ENCODE assay signal across 24 cellular contexts in genomic region chr17:44602390-44602789, GRCh38. TPM values are rescaled to one million over a fixed set of nuclear protein-coding genes. Genes with fewer than 3 reads are reported as not detected.
DNase-seq lines count a peak whose midpoint lies in the region; ATAC-seq lines count a peak whose summit lies in the region.
"Had no signal": no experiment of that assay in that cellular context is flagged by ENCODE, and none has a peak within 500 bp of the region (broad histone marks: within the 10 kb centered on the region; RNA-seq: fewer than 3 reads in every experiment).

No MANE protein-coding gene starts in this region.

- H3K27me3 ChIP-seq in BLaER1: no peaks in the 10 kb centered on the region
- H3K27me3 ChIP-seq: thyroid gland had no signal

- POLR2A ChIA-PET in activated CD4-positive, alpha-beta T cell treated with anti-CD3 and anti-CD28 coated beads for 36 hours (lab: Charles Lee): no interaction called here

- H4K20me1 ChIP-seq in BLaER1: no peaks in the 10 kb centered on the region

- H3K4me1 Mint-ChIP-seq in activated CD4-positive, alpha-beta T cell treated with anti-CD3 and anti-CD28 coated beads for 36 hours: no peaks in the 10 kb centered on the region
- H3K4me1 Mint-ChIP-seq: activated CD4-positive, alpha-beta memory T cell treated with anti-CD3 and anti-CD28 coated beads, Interleukin-2, amount 10 ng/mL, durations not matched to agents 7 days and 5 days had no signal

- peak overlapping the region; percentile 72 for H3K9ac ChIP-seq in BLaER1
- H3K9ac ChIP-seq: GM23248 had no signal

- peaks cover 95% of the 10 kb centered on the region for H3K4me1 ChIP-seq in BLaER1
- H3K4me1 ChIP-seq: spleen, thyroid gland had no signal

- no peaks in the 10 kb centered on the region for H3K36me3 ChIP-seq in BLaER1
- H3K36me3 ChIP-seq: spleen, thyroid gland had no signal

- no peak overlapping the region for H3K4me3 Mint-ChIP-seq in activated CD4-positive, alpha-beta T cell treated with anti-CD3 and anti-CD28 coated beads for 36 hours
- H3K4me3 Mint-ChIP-seq: activated CD4-positive, alpha-beta memory T cell treated with anti-CD3 and anti-CD28 coated beads, Interleukin-2, amount 10 ng/mL, durations not matched to agents 7 days and 5 days had no signal

- H3K36me3 Mint-ChIP-seq in activated CD4-positive, alpha-beta T cell treated with anti-CD3 and anti-CD28 coated beads for 36 hours (ENCODE audit: low read depth): no peaks in the 10 kb centered on the region

- H3K9me3 ChIP-seq in BLaER1: peaks cover 7% of the 10 kb centered on the region
- H3K9me3 ChIP-seq: spleen, thyroid gland had no signal

- intact Hi-C loops in activated CD4-positive, alpha-beta T cell treated with anti-CD3 and anti-CD28 coated beads for 36 hours (cut with DNase I, micrococcal nuclease): no loop called here

- peak overlapping the region; percentile 85 for H3K27ac ChIP-seq in BLaER1
- H3K27ac ChIP-seq: GM23248, spleen, thyroid gland had no signal

- peak overlapping the region; percentile 85 for H3K4me2 ChIP-seq in BLaER1

- H3K27me3 Mint-ChIP-seq in activated CD4-positive, alpha-beta T cell treated with anti-CD3 and anti-CD28 coated beads for 36 hours: peaks cover 9% of the 10 kb centered on the region

- peak; percentile 14 for DNase-seq in NCI-H1092 treated with DMSO at 0.1 percent for 48 hours (lab: John Stamatoyannopoulos, UW)
- no peak for DNase-seq in NCI-H1092 (lab: John Stamatoyannopoulos, UW)
- peak; percentile 29 for DNase-seq in NCI-H146 treated with DMSO at 0.1 percent for 48 hours (lab: John Stamatoyannopoulos, UW; ENCODE audit: unreplicated experiment)
- peak; percentile 55 for DNase-seq in myocyte (ENCODE audit: low read depth)
- DNase-seq in activated CD4-positive, alpha-beta T cell treated with anti-CD3 and anti-CD28 coated beads for 36 hours: no peak
- DNase-seq in midbrain (lab: John Stamatoyannopoulos, UW): no peak
- DNase-seq: activated CD4-positive, alpha-beta memory T cell treated with anti-CD3 and anti-CD28 coated beads, Interleukin-2, amount 10 ng/mL, durations not matched to agents 7 days and 5 days; activated gamma-delta T cell treated with Interleukin-2 at 50 U/mL for 16 hours; AML-193; caudate nucleus; GM23248; Kasumi-1; kidney glomerular epithelial cell; NCI-H446; RPMI8226; spleen; stimulated activated CD4-positive, alpha-beta T cell treated with anti-CD3 and anti-CD28 coated beads, Interleukin-4, amount 100 ng/mL, for 1 hour; stimulated activated naive CD4-positive, alpha-beta T cell treated with Interleukin-2 at 50 U/mL for 16 hours; thyroid gland had no signal

- no peak overlapping the region for H3K27ac Mint-ChIP-seq in activated CD4-positive, alpha-beta T cell treated with anti-CD3 and anti-CD28 coated beads for 36 hours
- H3K27ac Mint-ChIP-seq: activated CD4-positive, alpha-beta memory T cell treated with anti-CD3 and anti-CD28 coated beads, Interleukin-2, amount 10 ng/mL, durations not matched to agents 7 days and 5 days had no signal

- CTCF ChIA-PET in activated CD4-positive, alpha-beta T cell treated with anti-CD3 and anti-CD28 coated beads for 36 hours (lab: Charles Lee): no interaction called here

- peak overlapping the region; percentile 29; the same call in 1 of the 2 replicates for H3K4me3 ChIP-seq in BLaER1
- H3K4me3 ChIP-seq: GM23248, spleen, thyroid gland had no signal

- ATAC-seq in activated CD4-positive, alpha-beta T cell treated with anti-CD3 and anti-CD28 coated beads for 36 hours: no peak
- ATAC-seq in GM21367 (IDR thresholded peaks at IDR 0.05; ENCODE audit: unreplicated experiment): no peak

- H3K9me3 Mint-ChIP-seq in activated CD4-positive, alpha-beta T cell treated with anti-CD3 and anti-CD28 coated beads for 36 hours (ENCODE audit: low read depth): no peaks in the 10 kb centered on the region
- H3K9me3 Mint-ChIP-seq: activated CD4-positive, alpha-beta memory T cell treated with anti-CD3 and anti-CD28 coated beads, Interleukin-2, amount 10 ng/mL, durations not matched to agents 7 days and 5 days had no signal

RNA-seq across cellular contexts. Expression of gene FZD2, which starts 45.1 kb away (rescaled TPM):
- total RNA-seq in myocyte: 15.5 and 18.5 TPM in 2 replicates
- polyA plus RNA-seq in myocyte (2012): 40.5 TPM
- under 1 TPM; 0.07 to 0.09 TPM for total RNA-seq in activated CD4-positive, alpha-beta T cell treated with anti-CD3 and anti-CD28 coated beads for 36 hours

RNA-seq across cellular contexts. Expression of gene MEIOC, which starts 53.9 kb away (rescaled TPM):
- 0.11 and 0.83 TPM in 2 replicates for total RNA-seq in myocyte
- polyA plus RNA-seq in myocyte (2012): 0.61 TPM
- under 1 TPM; 0.18 to 0.53 TPM for total RNA-seq in activated CD4-positive, alpha-beta T cell treated with anti-CD3 and anti-CD28 coated beads for 36 hours
- total RNA-seq: dermis microvascular lymphatic vessel endothelial cell, GM23248, lung microvascular endothelial cell, omental fat pad had no signal

Comparison
In these comparisons a context has a peak if more than half of its experiments do, and no peak if none do; other contexts are left out.
1. DNase-seq: peak in NCI-H1092 treated with DMSO at 0.1 percent for 48 hours (single experiment), NCI-H146 treated with DMSO at 0.1 percent for 48 hours (single experiment) and myocyte (single experiment); none in NCI-H1092 (single experiment), activated CD4-positive, alpha-beta T cell treated with anti-CD3 and anti-CD28 coated beads for 36 hours (single experiment) and midbrain (single experiment).
2. RNA of gene FZD2, which starts 45.1 kb away (total RNA-seq): 15.5 to 18.5 TPM in myocyte; 0.07 to 0.09 TPM in activated CD4-positive, alpha-beta T cell treated with anti-CD3 and anti-CD28 coated beads for 36 hours; every median in the first group is over 10 times any median in the second.